In genomic region chr2:68946117-68946516, GRCh38 we compare ENCODE assay signal across 24 cellular contexts. TPM values are rescaled to one million over a fixed set of nuclear protein-coding genes. Genes with fewer than 3 reads are reported as not detected.
DNase-seq lines count a peak whose midpoint lies in the region; ATAC-seq and TF ChIP-seq lines count a peak whose summit lies in the region.
"Had no signal": no experiment of that assay in that cellular context is flagged by ENCODE, and none has a peak within 500 bp of the region (broad histone marks: within the 10 kb centered on the region; RNA-seq: fewer than 3 reads in every experiment).

No MANE protein-coding gene starts in this region.

- H3K27me3 ChIP-seq in lung (ENCODE audit: control insufficient read depth, insufficient read depth), result no peaks in the 10 kb centered on the region
- H3K27me3 ChIP-seq: SJSA1 had no signal

- DNase-seq in DMS53 (lab: John Stamatoyannopoulos, UW), result peak; percentile 93
- peak; percentile 50 for DNase-seq in NCI-H1417 treated with DMSO at 0.1 percent for 48 hours (lab: John Stamatoyannopoulos, UW)
- peak; percentile 87 for DNase-seq in NCI-H748 (lab: John Stamatoyannopoulos, UW; ENCODE audit: unreplicated experiment)
- no peak for DNase-seq in lung (ENCODE audit: low spot score)
- no peak for DNase-seq in activated naive CD4-positive, alpha-beta T cell (lab: John Stamatoyannopoulos, UW)
- DNase-seq: activated CD8-positive, alpha-beta T cell treated with anti-CD3 and anti-CD28 coated beads for 36 hours; activated effector memory CD4-positive, alpha-beta T cell treated with Interleukin-2 at 50 U/mL for 16 hours; activated naive CD8-positive, alpha-beta T cell treated with anti-CD3 and anti-CD28 coated beads, Interleukin-2, amount 10 ng/mL, durations not matched to agents 7 days and 5 days; activated T-cell treated with anti-CD3 and anti-CD28 coated beads for 4 hours; CD8-positive, alpha-beta T cell; dermis blood vessel endothelial cell; DMS79; mesenchymal stem cell; NCI-H82; T-helper 1 cell; trophoblast cell had no signal

- no peaks in the 10 kb centered on the region for H3K9me3 ChIP-seq in lung (ENCODE audit: control insufficient read depth in 2 of 2, insufficient read depth in 1 of 2, low read length in 1 of 2)
- H3K9me3 ChIP-seq: SJSA1 had no signal

- no peak overlapping the region for H3K27ac ChIP-seq in lung (ENCODE audit: low read depth in 1 of 2, low read length in 1 of 2)
- H3K27ac ChIP-seq: KMS-11, SJSA1 had no signal

- peaks cover 0 to 2% of the 10 kb centered on the region in 2 donors for H3K4me1 ChIP-seq in lung (ENCODE audit: control insufficient read depth in 2 of 2, insufficient read depth in 2 of 2, low read length in 2 of 2)
- H3K4me1 ChIP-seq: SJSA1 had no signal

- no peaks in the 10 kb centered on the region for H3K36me3 ChIP-seq in lung (ENCODE audit: control insufficient read depth in 2 of 2, insufficient read depth in 2 of 2, low read length in 2 of 2)
- H3K36me3 ChIP-seq: SJSA1 had no signal

- ATAC-seq in lung (ENCODE audit: insufficient read depth, low FRiP score) (peak; percentile 55), HG03139 (IDR thresholded peaks at IDR 0.05; ENCODE audit: unreplicated experiment) (no peak), GM19455 (IDR thresholded peaks at IDR 0.05; ENCODE audit: unreplicated experiment) (no peak), HG03045 (IDR thresholded peaks at IDR 0.05; ENCODE audit: unreplicated experiment) (no peak)
- ATAC-seq: activated CD4-positive, CD25-positive, alpha-beta regulatory T cell treated with anti-CD3 and anti-CD28 coated beads, Interleukin-2, amount 50 U/mL, for 24 hours; activated CD8-positive, alpha-beta T cell treated with anti-CD3 and anti-CD28 coated beads for 36 hours; CD8-positive, alpha-beta T cell had no signal

- TF ChIP-seq CTCF in lung (IDR thresholded peaks at IDR 0.05; ENCODE audit: control extremely low read depth, extremely low read depth), result no peak

- WGBS in lung, 2 donors, result 44% methylated on average over 3 of the region's 3 CpGs

- H3K4me3 ChIP-seq in lung, result no peak overlapping the region
- H3K4me3 ChIP-seq: SJSA1 had no signal

RNA-seq across cellular contexts. Expression of gene GKN2, which starts 6.6 kb away (rescaled TPM):
- total RNA-seq in lung, result 100 to 1,000 TPM in 1 of 2 donors, 1 to 10 TPM in 1; 3.4 to 103 TPM
- 100 to 1,000 TPM; 101 to 429 TPM for polyA plus RNA-seq in lung
- total RNA-seq: activated CD8-positive, alpha-beta T cell treated with anti-CD3 and anti-CD28 coated beads for 36 hours; activated naive CD8-positive, alpha-beta T cell treated with anti-CD3 and anti-CD28 coated beads, Interleukin-2, amount 10 ng/mL, durations not matched to agents 7 days and 5 days; CD8-positive, alpha-beta T cell; dermis blood vessel endothelial cell; H4; pulmonary artery endothelial cell; SJSA1 had no signal

RNA-seq across cellular contexts. Expression of gene GKN1, which starts 28.3 kb away (rescaled TPM):
- not detected for total RNA-seq in lung
- polyA plus RNA-seq in lung, result under 1 TPM in 1 of 2 donors, not detected in 1; 0.15 TPM
- total RNA-seq: activated CD8-positive, alpha-beta T cell treated with anti-CD3 and anti-CD28 coated beads for 36 hours; activated naive CD8-positive, alpha-beta T cell treated with anti-CD3 and anti-CD28 coated beads, Interleukin-2, amount 10 ng/mL, durations not matched to agents 7 days and 5 days; CD8-positive, alpha-beta T cell; dermis blood vessel endothelial cell; H4; pulmonary artery endothelial cell; SJSA1 had no signal

Comparison
In these comparisons a context has a peak if more than half of its experiments do, and no peak if none do; other contexts are left out.
1. DNase-seq: peak in DMS53 (single experiment), NCI-H1417 treated with DMSO at 0.1 percent for 48 hours (single experiment) and NCI-H748 (single experiment); none in lung (single experiment) and activated naive CD4-positive, alpha-beta T cell (0 of 4).